Comparison of ENCODE assay signal across 11 cellular contexts in the genomic region with DNA sequence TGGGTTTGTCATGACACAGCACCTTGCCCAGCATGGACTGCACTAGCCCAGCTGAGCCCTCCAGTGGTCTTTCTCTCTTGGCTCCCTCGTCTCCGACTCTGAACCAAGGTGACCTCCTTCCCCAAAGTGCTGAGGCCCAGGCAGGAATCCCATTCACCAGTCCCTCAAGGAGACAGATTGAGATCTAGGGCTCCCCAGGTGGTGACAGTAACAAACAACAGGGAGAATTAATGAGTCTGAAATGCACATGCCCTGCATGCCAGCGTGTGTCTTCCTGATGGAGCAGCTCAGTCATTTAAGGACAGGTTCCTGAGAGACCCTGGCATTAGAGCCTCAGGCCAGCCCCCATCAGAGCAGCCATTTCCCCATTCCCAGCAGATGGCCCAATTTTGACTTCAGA. TPM values are rescaled to one million over a fixed set of nuclear protein-coding genes. Genes with fewer than 3 reads are reported as not detected.
DNase-seq lines count a peak whose midpoint lies in the region; ATAC-seq, FAIRE-seq and TF ChIP-seq lines count a peak whose summit lies in the region.
"Had no signal": no experiment of that assay in that cellular context is flagged by ENCODE, and none has a peak within 500 bp of the region (broad histone marks: within the 10 kb centered on the region; RNA-seq: fewer than 3 reads in every experiment).

No MANE protein-coding gene starts in this region.

- H3K27me3 ChIP-seq in OCI-LY1 (ENCODE audit: insufficient read depth, low read length), result no peaks in the 10 kb centered on the region
- no peaks in the 10 kb centered on the region for H3K27me3 ChIP-seq in endothelial cell of umbilical vein (ENCODE audit: control insufficient read depth in 2 of 2, insufficient read depth in 2 of 2, low read length in 2 of 2)

- no peak for DNase-seq in AG09309 (ENCODE audit: low read depth)
- no peak for DNase-seq in endothelial cell of umbilical vein (ENCODE audit: low read depth, low spot score)
- DNase-seq in activated CD4-positive, alpha-beta T cell treated with anti-CD3 and anti-CD28 coated beads, Interleukin-2, amount 50 U/mL, for 4 hours, result no peak
- DNase-seq: activated CD4-positive, alpha-beta T cell treated with anti-CD3 and anti-CD28 coated beads for 36 hours; activated naive CD8-positive, alpha-beta T cell treated with anti-CD3 and anti-CD28 coated beads, Interleukin-2, amount 50 U/mL, for 24 hours; COR-L47 had no signal

- ATAC-seq in GM21381 (IDR thresholded peaks at IDR 0.05; ENCODE audit: unreplicated experiment) (no peak), GM21825 (IDR thresholded peaks at IDR 0.05; ENCODE audit: unreplicated experiment) (no peak), GM19023 (IDR thresholded peaks at IDR 0.05; ENCODE audit: unreplicated experiment) (no peak)
- ATAC-seq: activated CD4-positive, alpha-beta T cell treated with anti-CD3 and anti-CD28 coated beads for 36 hours; activated naive CD8-positive, alpha-beta T cell treated with anti-CD3 and anti-CD28 coated beads, Interleukin-2, amount 50 U/mL, for 24 hours had no signal

- H3K4me1 ChIP-seq in OCI-LY1 (ENCODE audit: insufficient read depth, low read length, severe bottlenecking), result no peaks in the 10 kb centered on the region
- H3K4me1 ChIP-seq in endothelial cell of umbilical vein (ENCODE audit: control insufficient read depth, extremely low read depth, insufficient read depth, low read length), result no peaks in the 10 kb centered on the region

- H3K9ac ChIP-seq in OCI-LY1 (ENCODE audit: low read length) (no peak overlapping the region), endothelial cell of umbilical vein (replicated peaks; ENCODE audit: extremely low read depth, insufficient read depth, low read length) (no peak overlapping the region)

- no peak for TF ChIP-seq POLR2A in endothelial cell of umbilical vein (IDR thresholded peaks at IDR 0.05; ENCODE audit: low read depth, low read length)

- dilution Hi-C loops in endothelial cell of umbilical vein (cut with MboI; ENCODE audit: extremely low pct_ligation_motif_present, low sequenced_read_pairs), result no loop called here

- POLR2A ChIA-PET in endothelial cell of umbilical vein (lab: Charles Lee), result no interaction called here

- H3K79me2 ChIP-seq in OCI-LY1 (ENCODE audit: insufficient read depth, low read length), result no peaks in the 10 kb centered on the region
- H3K79me2 ChIP-seq in endothelial cell of umbilical vein (ENCODE audit: control insufficient read depth, insufficient read depth, low read length), result no peaks in the 10 kb centered on the region

- H4K20me1 ChIP-seq in OCI-LY1 (ENCODE audit: insufficient read depth, low read length) (no peaks in the 10 kb centered on the region), endothelial cell of umbilical vein (replicated peaks; ENCODE audit: control insufficient read depth, extremely low read depth, insufficient read depth, low read length) (no peaks in the 10 kb centered on the region)

- TF ChIP-seq CTCF in AG09309 (IDR thresholded peaks at IDR 0.05; ENCODE audit: control insufficient read depth, insufficient read depth, low read depth, low read length, missing control alignments) (peak; percentile 14), GM12875 (IDR thresholded peaks at IDR 0.05; ENCODE audit: borderline replicate concordance, insufficient read depth, low read depth, low read length) (0 out of 2 replicates have a peak, but pooled peaks have one; percentile 26), OCI-LY1 (IDR thresholded peaks at IDR 0.05; ENCODE audit: low read length) (peak; percentile 44; the same call in 1 of the 2 replicates), endothelial cell of umbilical vein (IDR thresholded peaks at IDR 0.05; ENCODE audit: extremely low read depth in 1 of 2, insufficient read depth in 1 of 2, low read depth in 1 of 2, low read length in 2 of 2) (peak; percentile 2 to 17)

- FAIRE-seq in endothelial cell of umbilical vein (lab: Jason Lieb, UNC), result no peak

- no peak overlapping the region for H3K4me2 ChIP-seq in OCI-LY1 (ENCODE audit: low read length)
- no peak overlapping the region for H3K4me2 ChIP-seq in endothelial cell of umbilical vein (ENCODE audit: insufficient read depth, low read length)

- CTCF ChIA-PET in endothelial cell of umbilical vein (lab: Charles Lee), result interaction anchor here (1.5 to 2.6 kb wide), 2 partner anchors 8 to 32 kb away, joined by 4 to 9 read pairs; no protein-coding TSS in a partner anchor

- H3F3A ChIP-seq in OCI-LY1 (ENCODE audit: insufficient read depth, low read length), result no peaks in the 10 kb centered on the region

- no TSS peak for BruUV-seq in endothelial cell of umbilical vein (replicated peaks; lab: Mats Ljungman, UMichigan)

- no peaks in the 10 kb centered on the region for H3K9me1 ChIP-seq in endothelial cell of umbilical vein (replicated peaks; ENCODE audit: control insufficient read depth, extremely low read depth, insufficient read depth, low read length)

- no peaks in the 10 kb centered on the region for H3K36me3 ChIP-seq in OCI-LY1 (ENCODE audit: insufficient read depth, low read length)
- no peaks in the 10 kb centered on the region for H3K36me3 ChIP-seq in endothelial cell of umbilical vein (ENCODE audit: control insufficient read depth in 2 of 2, extremely low read depth in 1 of 2, insufficient read depth in 2 of 2, low read length in 2 of 2)

- H3K4me3 ChIP-seq in AG09309 (ENCODE audit: control insufficient read depth, low read depth, low read length), result no peak overlapping the region
- no peak overlapping the region for H3K4me3 ChIP-seq in GM12875 (ENCODE audit: low read depth, low read length)
- H3K4me3 ChIP-seq in OCI-LY1 (ENCODE audit: low read depth, low read length, poor library complexity, severe bottlenecking), result no peak overlapping the region
- no peak overlapping the region for H3K4me3 ChIP-seq in endothelial cell of umbilical vein (replicated peaks in 1 of 3; ENCODE audit: insufficient read depth in 1 of 3, low read depth in 1 of 3, low read length in 3 of 3)

- H3K9me2 ChIP-seq in OCI-LY1 (ENCODE audit: low read depth, low read length), result no peaks in the 10 kb centered on the region

- no peak overlapping the region for H3K27ac ChIP-seq in OCI-LY1 (ENCODE audit: low read depth, low read length, poor library complexity, severe bottlenecking)
- no peak overlapping the region for H3K27ac ChIP-seq in endothelial cell of umbilical vein (ENCODE audit: insufficient read depth, low read depth, low read length)

- H3K9me3 ChIP-seq in OCI-LY1 (ENCODE audit: low read length), result no peaks in the 10 kb centered on the region
- no peaks in the 10 kb centered on the region for H3K9me3 ChIP-seq in endothelial cell of umbilical vein (replicated peaks; ENCODE audit: control insufficient read depth, insufficient read depth, low read length)

- intact Hi-C loops in endothelial cell of umbilical vein (cut with micrococcal nuclease), result no loop called here

- H2AFZ ChIP-seq in OCI-LY1 (ENCODE audit: low read length) (no peak overlapping the region), endothelial cell of umbilical vein (ENCODE audit: low read depth, low read length) (no peak overlapping the region)

TF ChIP-seq in endothelial cell of umbilical vein, 7 proteins besides CTCF, POLR2A, EP300 and RAD21:
- no peak for TF ChIP-seq JUN (IDR thresholded peaks at IDR 0.05; ENCODE audit: borderline replicate concordance, insufficient read depth, insufficient read length, low read depth)
- no peak for TF ChIP-seq MAX (IDR thresholded peaks at IDR 0.05; ENCODE audit: insufficient read depth, insufficient read length)
- no peak for TF ChIP-seq POLR2AphosphoS5 (IDR thresholded peaks at IDR 0.05; ENCODE audit: insufficient read depth, low read depth, low read length)
- TF ChIP-seq EZH2 (IDR thresholded peaks at IDR 0.05; ENCODE audit: borderline replicate concordance, low read depth, low read length, severe bottlenecking), result no peak
- TF ChIP-seq MYC (IDR thresholded peaks at IDR 0.05; ENCODE audit: low read depth, low read length), result no peak
- TF ChIP-seq FOS (IDR thresholded peaks at IDR 0.05; ENCODE audit: borderline replicate concordance, insufficient read depth, low read length), result no peak
- no peak for TF ChIP-seq GATA2 (IDR thresholded peaks at IDR 0.05; ENCODE audit: insufficient read depth, insufficient read length, low read depth, low read length)

RNA-seq across cellular contexts. Expression of gene OAS1, which starts 51.4 kb away (rescaled TPM):
- 2.9 and 6.4 TPM in 2 replicates for total RNA-seq in endothelial cell of umbilical vein
- 5.7 and 5.8 TPM in 2 replicates for polyA plus RNA-seq in endothelial cell of umbilical vein
- polyA plus RNA-seq in endothelial cell of umbilical vein (2011; cell fraction: cytosol; rRNA removed), result 5.1 and 7.9 TPM in 2 replicates
- 5.7 and 6.4 TPM in 2 replicates for polyA plus RNA-seq in endothelial cell of umbilical vein (2011; cell fraction: nucleus; rRNA removed)
- polyA plus RNA-seq in endothelial cell of umbilical vein (2012), result 18.1 and 20.1 TPM in 2 replicates
- 7.1 and 14.1 TPM in 2 replicates for polyA minus RNA-seq in endothelial cell of umbilical vein
- 17.4 TPM for polyA minus RNA-seq in endothelial cell of umbilical vein (2011; cell fraction: cytosol; rRNA and poly(A)+ RNA removed)
- 2.5 and 3.8 TPM in 2 replicates for polyA minus RNA-seq in endothelial cell of umbilical vein (2011; cell fraction: nucleus; rRNA and poly(A)+ RNA removed)
